26 cellular contexts compared by ENCODE assay signal in the genomic region with DNA sequence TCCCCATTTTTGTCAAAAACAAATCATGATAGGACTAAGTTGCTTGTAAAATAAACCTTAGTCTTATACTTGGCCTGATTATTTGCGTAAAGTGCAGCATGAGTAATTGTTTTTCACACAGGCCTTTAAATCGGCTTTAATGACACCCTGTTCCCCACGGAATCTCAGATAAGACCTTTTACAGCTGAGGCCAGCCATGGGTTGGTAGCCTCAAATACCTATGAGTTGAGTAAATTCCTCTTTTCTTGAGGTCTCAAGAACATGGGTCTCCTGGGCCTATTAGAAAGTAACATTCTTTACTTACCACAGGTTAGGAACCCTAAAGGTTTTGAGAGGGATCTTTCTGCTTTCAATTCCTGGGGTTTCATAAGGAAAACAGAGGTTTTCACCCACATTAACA.
"Had no signal": no experiment of that assay in that cellular context is flagged by ENCODE, and none has a peak within 500 bp of the region (broad histone marks: within the 10 kb centered on the region; RNA-seq: fewer than 3 reads in every experiment).

No MANE protein-coding gene starts in this region.

- H3K4me3 ChIP-seq: left lung, lower lobe of right lung, neural progenitor cell, ovary, right atrium auricular region, right lobe of liver, smooth muscle cell, stomach, testis, thyroid gland, transverse colon, upper lobe of left lung, vagina had no signal

- ATAC-seq: left colon; left lung; lower lobe of right lung; natural killer cell; right lobe of liver; stimulated activated naive B cell treated with anti-CD40 and anti-IgM and Interleukin-4, amounts not matched to agents 10 μg/mL and 1 μg/mL and 100 μg/mL, for 72 hours; stimulated activated naive CD8-positive, alpha-beta T cell treated with anti-CD3 and anti-CD28 coated beads, Interleukin-15, Interleukin-2, amounts not matched to agents 100 U/mL and 50 U/mL, for 24 hours had no signal

- H3K27me3 ChIP-seq: left lung, neural progenitor cell, neutrophil, ovary, right atrium auricular region, right lobe of liver, stomach, testis, thyroid gland, transverse colon, upper lobe of left lung, vagina had no signal

- H3K36me3 ChIP-seq: left lung, lower lobe of right lung, neural progenitor cell, neutrophil, ovary, right atrium auricular region, right lobe of liver, stomach, thyroid gland, transverse colon, upper lobe of left lung, vagina had no signal

- H3K4me1 ChIP-seq: left lung, lower lobe of right lung, neural progenitor cell, right lobe of liver, stomach, testis, thyroid gland, transverse colon, upper lobe of left lung, vagina had no signal

- H3K9me3 ChIP-seq: neutrophil, ovary, right lobe of liver, testis, thyroid gland, vagina had no signal

- H3K27ac ChIP-seq: left lung, lower lobe of right lung, neural progenitor cell, neutrophil, ovary, right atrium auricular region, right lobe of liver, stomach, testis, thyroid gland, transverse colon, upper lobe of left lung, vagina had no signal

- H2AFZ ChIP-seq: neural progenitor cell had no signal

- DNase-seq: hippocampal formation; kidney; left colon; left lung; lower lobe of right lung; mammary epithelial cell; mesendoderm; naive B cell; natural killer cell; nephron progenitor cell; ovary; right lobe of liver; stimulated activated CD4-positive, alpha-beta T cell treated with anti-CD3 and anti-CD28 coated beads, Interleukin-1b, Interleukin-23, amount 100 ng/mL, for 48 hours; stimulated activated CD4-positive, alpha-beta T cell treated with anti-CD3 and anti-CD28 coated beads, Interleukin-2, amount 100 ng/mL, for 48 hours; stimulated activated naive B cell treated with anti-CD40 and anti-IgM and Interleukin-4, amounts not matched to agents 10 μg/mL and 1 μg/mL and 100 μg/mL, for 72 hours; stimulated activated naive CD8-positive, alpha-beta T cell treated with anti-CD3 and anti-CD28 coated beads, Interleukin-15, Interleukin-2, amounts not matched to agents 100 U/mL and 50 U/mL, for 24 hours; stomach; testis; thyroid gland; transverse colon had no signal

- H3K4me2 ChIP-seq: neural progenitor cell, smooth muscle cell had no signal

- H3K9ac ChIP-seq: neural progenitor cell had no signal
